ENCODE assay signal across 34 cellular contexts in genomic region chr14:65011559-65011958, GRCh38. TPM values are rescaled to one million over a fixed set of nuclear protein-coding genes. Genes with fewer than 3 reads are reported as not detected.
"Had no signal": no experiment of that assay in that cellular context is flagged by ENCODE, and none has a peak within 500 bp of the region (broad histone marks: within the 10 kb centered on the region; RNA-seq: fewer than 3 reads in every experiment).

No MANE protein-coding gene starts in this region.

- H3K4me3 ChIP-seq: body of pancreas, MG63, Peyer's patch, SJSA1 had no signal

- H3K9me3 ChIP-seq: body of pancreas, MG63, Peyer's patch, SJSA1, SK-N-SH had no signal

- DNase-seq: activated CD4-positive, alpha-beta T cell treated with anti-CD3 and anti-CD28 coated beads, Interleukin-2, amount 10 ng/mL, durations not matched to agents 24 days and 14 days; activated CD4-positive, alpha-beta T cell treated with anti-CD3 and anti-CD28 coated beads, Interleukin-2, amount 50 U/mL, for 4 hours; activated CD8-positive, alpha-beta T cell treated with anti-CD3 and anti-CD28 coated beads for 36 hours; activated effector memory CD4-positive, alpha-beta T cell treated with anti-CD3 and anti-CD28 coated beads, Interleukin-2, amount 50 U/mL, for 16 hours; activated naive CD4-positive, alpha-beta T cell; activated naive CD4-positive, alpha-beta T cell treated with anti-CD3 and anti-CD28 coated beads, Interleukin-2, amount 50 U/mL, for 16 hours; activated naive CD8-positive, alpha-beta T cell treated with anti-CD3 and anti-CD28 coated beads for 36 hours; activated T-cell treated with anti-CD3 and anti-CD28 coated beads, Interleukin-2, amount 50 U/mL, for 1 hour; activated T-cell treated with anti-CD3 and anti-CD28 coated beads, Interleukin-2, amount 50 U/mL, for 72 hours; body of pancreas; central memory CD4-positive, alpha-beta T cell; Kasumi-1; KBM-7; MG63; NCI-H1048; NCI-H1105 treated with DMSO at 0.1 percent for 48 hours; NCI-H1436; NCI-H1694; NCI-H1930; NCI-H2107; NCI-H2171; NCI-H510A; NCI-H526 treated with DMSO at 0.1 percent for 48 hours; NK-92 treated with Interleukin-12 subunit alpha and Interleukin-12 subunit beta, amount 100 ng/mL, for 24 hours; PC-3; Peyer's patch; RPMI8226; SHP77 treated with DMSO at 0.1 percent for 48 hours; SK-N-SH had no signal

- H3K36me3 ChIP-seq: MG63 had no signal

- FAIRE-seq: astrocyte, bronchial epithelial cell, TTC549 had no signal

- H3K27me3 ChIP-seq: body of pancreas, MG63, Peyer's patch, SJSA1 had no signal

- H3K4me1 ChIP-seq: body of pancreas, Peyer's patch had no signal

- H3K27ac ChIP-seq: body of pancreas, Peyer's patch, SJSA1 had no signal

- ATAC-seq: activated CD8-positive, alpha-beta T cell treated with anti-CD3 and anti-CD28 coated beads for 36 hours; activated T-cell treated with anti-CD3 and anti-CD28 coated beads, Interleukin-2, amount 50 U/mL, for 72 hours; activated T-helper 17 cell treated with anti-CD3 and anti-CD28 coated beads, Interleukin-2, amount 50 U/mL, for 72 hours; body of pancreas; PC-3 had no signal

RNA-seq across cellular contexts. Expression of gene RAB15, which starts 39.4 kb away (rescaled TPM):
- total RNA-seq: bronchial epithelial cell had no signal
